8 cellular contexts compared by ENCODE assay signal in the genomic region with DNA sequence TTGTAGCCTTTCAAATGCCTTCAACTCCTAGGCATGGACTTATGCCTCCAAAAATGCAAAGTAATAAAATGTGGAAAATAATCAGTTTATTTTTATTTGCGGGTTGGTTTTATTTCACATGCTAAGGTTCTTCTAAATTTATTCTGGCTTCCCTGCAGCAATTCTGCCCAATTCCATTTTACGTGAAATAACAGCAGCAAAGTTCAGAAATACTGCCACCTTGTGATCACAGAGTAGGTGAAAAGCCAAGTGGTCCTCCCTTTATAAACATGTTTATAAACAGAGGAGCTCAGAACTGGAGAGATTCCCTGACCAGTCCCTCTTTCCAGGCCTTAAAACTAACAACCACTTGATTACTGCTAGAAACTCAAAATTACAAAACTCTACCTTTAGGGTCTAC.
DNase-seq lines count a peak whose midpoint lies in the region; ATAC-seq and TF ChIP-seq lines count a peak whose summit lies in the region.

No MANE protein-coding gene starts in this region.

- no peak overlapping the region for H3K4me3 ChIP-seq in GM06990 (replicated peaks; ENCODE audit: low read depth, low read length)

- DNase-seq in GM06990 (ENCODE audit: extremely low read depth, insufficient read length), result no peak
- peak; percentile 42 for DNase-seq in SW480 (ENCODE audit: low spot score)
- DNase-seq in kidney tubule cell (ENCODE audit: low spot score), result peak; percentile 39
- DNase-seq in stimulated activated CD8-positive, alpha-beta memory T cell treated with anti-CD3 and anti-CD28 coated beads, Interleukin-4, amount 100 ng/mL, for 48 hours, result no peak
- DNase-seq in NK-92 (lab: John Stamatoyannopoulos, UW; ENCODE audit: unreplicated experiment), result no peak

- peak; percentile 58 for ATAC-seq in HG02981 (IDR thresholded peaks at IDR 0.05; ENCODE audit: unreplicated experiment)
- no peak for ATAC-seq in HG03460 (IDR thresholded peaks at IDR 0.05; ENCODE audit: unreplicated experiment)
- ATAC-seq in HG03457 (IDR thresholded peaks at IDR 0.05; ENCODE audit: unreplicated experiment), result no peak

- peak; percentile 55 for TF ChIP-seq CTCF in GM06990 (IDR thresholded peaks at IDR 0.05; ENCODE audit: insufficient read depth, low read length, poor library complexity, severe bottlenecking)

- H3K27me3 ChIP-seq in GM06990 (replicated peaks; ENCODE audit: control insufficient read depth, insufficient read depth, low read length), result no peaks in the 10 kb centered on the region

- H3K36me3 ChIP-seq in GM06990 (ENCODE audit: control insufficient read depth, insufficient read depth, low read length), result no peaks in the 10 kb centered on the region

Comparison
In these comparisons a context has a peak if more than half of its experiments do, and no peak if none do; other contexts are left out.
1. DNase-seq: peak in SW480 (single experiment) and kidney tubule cell (single experiment); none in GM06990 (single experiment), stimulated activated CD8-positive, alpha-beta memory T cell treated with anti-CD3 and anti-CD28 coated beads, Interleukin-4, amount 100 ng/mL, for 48 hours (single experiment) and NK-92 (single experiment).